8 cellular contexts compared by ENCODE assay signal in the genomic region with DNA sequence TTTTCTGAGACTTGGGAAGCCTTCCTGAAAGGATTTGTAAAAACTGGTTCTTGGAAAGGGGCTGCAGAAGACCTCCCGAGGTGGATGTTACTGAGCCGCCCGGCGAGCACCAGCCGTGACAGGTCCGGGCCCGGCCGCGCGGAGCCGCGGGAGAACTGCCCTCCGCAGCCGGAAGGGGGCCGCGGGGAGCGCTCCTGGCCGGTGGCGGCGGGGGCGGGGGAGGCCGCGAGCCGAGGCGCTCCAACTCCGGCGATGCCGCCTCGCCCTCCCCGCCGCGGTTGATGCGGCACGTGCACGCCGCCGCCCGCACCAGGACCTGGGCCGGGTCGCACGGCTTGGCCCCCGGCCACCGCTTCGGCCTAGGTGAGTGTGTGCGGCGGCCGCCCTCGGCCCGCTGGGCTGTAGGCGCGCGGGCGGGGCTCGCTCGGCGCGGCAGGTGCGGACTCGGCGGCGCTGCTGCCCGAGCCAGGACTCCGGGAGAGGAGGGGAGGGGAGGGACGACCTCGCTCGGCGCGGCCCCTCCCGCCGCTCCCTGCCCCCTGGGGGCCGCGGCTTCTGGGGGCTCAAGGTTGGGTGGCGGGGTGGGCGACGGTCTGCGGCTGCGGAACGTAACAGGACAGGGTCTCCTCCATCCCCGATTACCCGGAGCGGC. TPM values are rescaled to one million over a fixed set of nuclear protein-coding genes. Genes with fewer than 3 reads are reported as not detected.
DNase-seq lines count a peak whose midpoint lies in the region; ATAC-seq and TF ChIP-seq lines count a peak whose summit lies in the region.

No MANE protein-coding gene starts in this region.

- no peaks in the 10 kb centered on the region for H3K27me3 ChIP-seq in Peyer's patch
- no peaks in the 10 kb centered on the region for H3K27me3 ChIP-seq in thymus (ENCODE audit: control insufficient read depth, insufficient read depth)

- H3K9me3 ChIP-seq in Peyer's patch (no peaks in the 10 kb centered on the region), thymus (ENCODE audit: control insufficient read depth) (no peaks in the 10 kb centered on the region)

- peaks cover 43% of the 10 kb centered on the region for H3K4me1 Mint-ChIP-seq in neural crest cell

- peak overlapping the region; percentile 98 for H3K4me3 Mint-ChIP-seq in neural crest cell

- ATAC-seq in GM19372 (IDR thresholded peaks at IDR 0.05; ENCODE audit: low read depth, unreplicated experiment) (peak; percentile 66), HG03460 (IDR thresholded peaks at IDR 0.05; ENCODE audit: unreplicated experiment) (peak; percentile 52)

- peak overlapping the region; percentile 73 to 84 (median 76) for H3K4me3 ChIP-seq in Peyer's patch
- H3K4me3 ChIP-seq in thymus (ENCODE audit: low read length) = peak overlapping the region; percentile 90

- H3K36me3 ChIP-seq in Peyer's patch (peaks cover 0 to 18% (median 0%) of the 10 kb centered on the region in 3 donors), thymus (ENCODE audit: control insufficient read depth, insufficient read depth) (peaks cover 19% of the 10 kb centered on the region)

- H3K27ac Mint-ChIP-seq in neural crest cell (ENCODE audit: unreplicated experiment) = peak overlapping the region; percentile 96

- peak; percentile 92 for DNase-seq in COLO668 (lab: John Stamatoyannopoulos, UW; ENCODE audit: unreplicated experiment)
- DNase-seq in Peyer's patch = peak; percentile 64 to 90 (median 87)
- peak; percentile 45 for DNase-seq in activated gamma-delta T cell treated with Interleukin-2 at 50 U/mL for 16 hours
- DNase-seq in foreskin melanocyte = peak; percentile 39
- DNase-seq in neural crest cell (ENCODE audit: low read depth, low spot score) = peak; percentile 65

- H3K9me3 Mint-ChIP-seq in neural crest cell = no peaks in the 10 kb centered on the region

- H3K4me1 ChIP-seq in Peyer's patch = peaks cover 0 to 5% (median 2%) of the 10 kb centered on the region in 4 donors
- H3K4me1 ChIP-seq in thymus (ENCODE audit: control insufficient read depth, insufficient read depth, low read length) = peaks cover 3% of the 10 kb centered on the region

- TF ChIP-seq POLR2A in Peyer's patch (IDR thresholded peaks at IDR 0.05) = peak; percentile 7 to 34

- peaks cover 38% of the 10 kb centered on the region for H3K36me3 Mint-ChIP-seq in neural crest cell (ENCODE audit: low read depth)

- TF ChIP-seq CTCF in Peyer's patch (IDR thresholded peaks at IDR 0.05) (peak; percentile 33 to 82 (median 70)), neural crest cell (conservative IDR thresholded peaks at IDR 0.05) (peak; percentile 67)

- WGBS in thymus = under 1% methylated on average over 81 of the region's 81 CpGs

- peaks cover 5% of the 10 kb centered on the region for H3K27me3 Mint-ChIP-seq in neural crest cell (ENCODE audit: low read depth)

- H3K27ac ChIP-seq in Peyer's patch = peak overlapping the region; percentile 84 to 97 (median 90)
- H3K27ac ChIP-seq in thymus (ENCODE audit: low read depth) = peak overlapping the region; percentile 95

RNA-seq across cellular contexts. Expression of a gene that starts 1.7 kb away (rescaled TPM):
- 10 to 100 TPM; 10.7 to 43.7 (median 39.8) TPM for total RNA-seq in Peyer's patch
- 125 and 134 TPM in 2 replicates for total RNA-seq in neural crest cell
- 38.6 TPM for polyA plus RNA-seq in thymus

Comparison
In these comparisons a context has a peak if more than half of its experiments do, and no peak if none do; other contexts are left out.
1. Peak in every context shown above with its lines: DNase-seq, ATAC-seq, H3K4me3 ChIP-seq and H3K27ac ChIP-seq.
2. DNase-seq: peak in every context shown above with its lines; median percentile 92 in COLO668; 87 in Peyer's patch; 65 in neural crest cell; 45 in activated gamma-delta T cell treated with Interleukin-2 at 50 U/mL for 16 hours; 39 in foreskin melanocyte.